10 cellular contexts compared by ENCODE assay signal in the genomic region with DNA sequence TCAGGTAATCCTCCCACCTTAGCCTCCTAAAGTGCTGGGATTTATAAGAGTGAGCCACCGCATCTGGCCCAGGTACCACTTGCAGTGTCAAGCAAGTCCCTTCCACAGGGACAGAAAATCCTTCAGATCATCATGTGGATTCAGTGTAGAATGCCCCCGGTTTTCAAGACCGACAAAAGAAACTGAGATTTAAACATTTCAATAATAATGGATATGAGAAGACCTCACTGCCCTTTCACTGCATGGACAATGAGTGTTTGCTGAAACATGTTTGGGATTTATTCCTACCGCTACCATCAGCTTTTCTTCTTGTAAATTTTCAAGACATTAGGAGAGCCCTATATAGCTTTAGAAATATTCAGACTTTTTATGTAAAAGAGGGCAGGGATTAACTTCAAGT. TPM values are rescaled to one million over a fixed set of nuclear protein-coding genes. Genes with fewer than 3 reads are reported as not detected.
"Had no signal": no experiment of that assay in that cellular context is flagged by ENCODE, and none has a peak within 500 bp of the region (broad histone marks: within the 10 kb centered on the region; RNA-seq: fewer than 3 reads in every experiment).

No MANE protein-coding gene starts in this region.

- H3K4me3 ChIP-seq: K562 had no signal

- H3K27ac Mint-ChIP-seq: IgD-negative memory B cell had no signal

- H3K4me3 Mint-ChIP-seq: IgD-negative memory B cell had no signal

- FAIRE-seq: HepG2, HTR-8/SVneo, K562 had no signal

- H3K9me3 Mint-ChIP-seq: IgD-negative memory B cell had no signal

- H3K27me3 Mint-ChIP-seq: IgD-negative memory B cell had no signal

- ATAC-seq: HepG2, K562 had no signal

- H3K27ac ChIP-seq: HL-60 had no signal

- DNase-seq: IMR-90, KBM-7, KG1 had no signal

RNA-seq across cellular contexts. Expression of a gene that starts 41.5 kb away (rescaled TPM):
- total RNA-seq: HT-29, HT1080, IMR-90, K562 had no signal
- polyA plus RNA-seq: HepG2, IgD-negative memory B cell, IMR-90, K562 had no signal
